Comparison of ENCODE assay signal across 9 cellular contexts in genomic region chr1:117093870-117094621, GRCh38.
DNase-seq lines count a peak whose midpoint lies in the region; ATAC-seq and TF ChIP-seq lines count a peak whose summit lies in the region.
"Had no signal": no experiment of that assay in that cellular context is flagged by ENCODE, and none has a peak within 500 bp of the region (broad histone marks: within the 10 kb centered on the region; RNA-seq: fewer than 3 reads in every experiment).

No MANE protein-coding gene starts in this region.

- peak; percentile 29 for TF ChIP-seq CTCF in foreskin fibroblast (IDR thresholded peaks at IDR 0.05; ENCODE audit: low read depth, low read length)

- peak; percentile 72 for ATAC-seq in GM21825 (IDR thresholded peaks at IDR 0.05; ENCODE audit: unreplicated experiment)

- peak; percentile 21 to 88 (median 57) for DNase-seq in NCI-H1417 (lab: John Stamatoyannopoulos, UW)
- no peak for DNase-seq in NCI-H1417 treated with DMSO at 0.1 percent for 48 hours (lab: John Stamatoyannopoulos, UW)
- DNase-seq in Kasumi-1 (lab: John Stamatoyannopoulos, UW): peak; percentile 62 to 66
- DNase-seq in activated T-cell treated with anti-CD3 and anti-CD28 coated beads for 24 hours (ENCODE audit: low read depth): peak; percentile 32
- peak; percentile 47 to 68 for DNase-seq in foreskin fibroblast
- peak; percentile 35 for DNase-seq in stimulated activated CD8-positive, alpha-beta memory T cell treated with anti-CD3 and anti-CD28 coated beads, Interleukin-4, amount 100 ng/mL, for 48 hours
- DNase-seq in pons (ENCODE audit: low spot score): no peak

- no peak overlapping the region for H3K4me3 ChIP-seq in foreskin fibroblast (ENCODE audit: low read depth in 1 of 2, low read length in 2 of 2)
- H3K4me3 ChIP-seq: BLaER1 had no signal

Comparison
In these comparisons a context has a peak if more than half of its experiments do, and no peak if none do; other contexts are left out.
1. DNase-seq: peak in NCI-H1417 (3 of 3), Kasumi-1 (2 of 2), activated T-cell treated with anti-CD3 and anti-CD28 coated beads for 24 hours (single experiment), foreskin fibroblast (2 of 2) and stimulated activated CD8-positive, alpha-beta memory T cell treated with anti-CD3 and anti-CD28 coated beads, Interleukin-4, amount 100 ng/mL, for 48 hours (single experiment); none in NCI-H1417 treated with DMSO at 0.1 percent for 48 hours (single experiment) and pons (single experiment).